ENCODE assay signal across 1 cellular context in genomic region chr14:31207287-31207745, GRCh38.
TF ChIP-seq lines count a peak whose summit lies in the region.

No MANE protein-coding gene starts in this region.

TF ChIP-seq in K562, 482 proteins besides CTCF, POLR2A, EP300 and RAD21 (continued from another document and continues in another):
- TF ChIP-seq CLOCK (CRISPR knock-in tag; IDR thresholded peaks at IDR 0.05; ENCODE audit: borderline replicate concordance) (no peak), ID3 (CRISPR knock-in tag; IDR thresholded peaks at IDR 0.05) (no peak), ID3 (tag; IDR thresholded peaks at IDR 0.05) (no peak), ZBTB8A (IDR thresholded peaks at IDR 0.05; ENCODE audit: partially characterized antibody) (no peak), PHF8 (IDR thresholded peaks at IDR 0.05; ENCODE audit: borderline replicate concordance, low read length) (peak; percentile 65), ZC3H4 (CRISPR knock-in tag; IDR thresholded peaks at IDR 0.05; ENCODE audit: borderline replicate concordance) (peak; percentile 50; the same call in 1 of the 2 replicates), NR2C1 (IDR thresholded peaks at IDR 0.05) (no peak), NR2C1 (tag; IDR thresholded peaks at IDR 0.05) (no peak), ZNF23 (CRISPR knock-in tag; IDR thresholded peaks at IDR 0.05) (no peak), NR3C1 (CRISPR knock-in tag; IDR thresholded peaks at IDR 0.05) (0 out of 2 replicates have a peak, but pooled peaks have one; percentile 31), SMARCE1 (IDR thresholded peaks at IDR 0.05) (no peak), HOXB6 (CRISPR knock-in tag; IDR thresholded peaks at IDR 0.05; ENCODE audit: borderline replicate concordance) (no peak), KDM5B (IDR thresholded peaks at IDR 0.05; ENCODE audit: insufficient replicate concordance, low read depth, low read length) (no peak), HDAC1 (IDR thresholded peaks at IDR 0.05) (peak in 1 of 2 experiments; percentile 31; a peak in 1 of 4 replicates), ZNF311 (CRISPR knock-in tag; IDR thresholded peaks at IDR 0.05) (no peak), HIVEP1 (CRISPR knock-in tag; IDR thresholded peaks at IDR 0.05) (no peak), TCF7L2 (IDR thresholded peaks at IDR 0.05; ENCODE audit: low read depth, low read length) (no peak), ZNF639 (CRISPR knock-in tag; conservative IDR thresholded peaks at IDR 0.05 in 1 of 2, IDR thresholded peaks at IDR 0.05 in 1 of 2) (no peak), U2AF1 (optimal IDR thresholded peaks at IDR 0.05; ENCODE audit: low read depth, low read length) (no peak), SAFB (IDR thresholded peaks at IDR 0.05; ENCODE audit: borderline replicate concordance, low read depth, low read length) (no peak), ZSCAN32 (CRISPR knock-in tag; IDR thresholded peaks at IDR 0.05) (no peak), ZFX (CRISPR knock-in tag; IDR thresholded peaks at IDR 0.05) (peak; percentile 98), CC2D1A (IDR thresholded peaks at IDR 0.05) (no peak), BRF1 (IDR thresholded peaks at IDR 0.05; ENCODE audit: borderline replicate concordance, extremely low read depth, insufficient read length) (no peak), TFAP4 (CRISPR knock-in tag; IDR thresholded peaks at IDR 0.05; ENCODE audit: borderline replicate concordance) (no peak), CEBPG (CRISPR knock-in tag; IDR thresholded peaks at IDR 0.05) (no peak), CEBPG (tag; conservative IDR thresholded peaks at IDR 0.05 in 1 of 2, IDR thresholded peaks at IDR 0.05 in 1 of 2) (no peak), MNT (conservative IDR thresholded peaks at IDR 0.05) (peak in 1 of 2 experiments; percentile 55; a peak in 2 of 4 replicates), ZBTB12 (CRISPR knock-in tag; IDR thresholded peaks at IDR 0.05) (no peak), FOXP4 (CRISPR knock-in tag; IDR thresholded peaks at IDR 0.05; ENCODE audit: borderline replicate concordance) (peak; percentile 21; the same call in 1 of the 2 replicates), ZC3H11A (IDR thresholded peaks at IDR 0.05; ENCODE audit: low read depth, low read length) (no peak), ETV5 (CRISPR knock-in tag; IDR thresholded peaks at IDR 0.05; ENCODE audit: low read depth) (no peak), ZNF778 (CRISPR knock-in tag; IDR thresholded peaks at IDR 0.05) (no peak), TARDBP (IDR thresholded peaks at IDR 0.05) (no peak), HMG20B (CRISPR knock-in tag; IDR thresholded peaks at IDR 0.05) (no peak), MCM3 (IDR thresholded peaks at IDR 0.05) (no peak), RAD51 (IDR thresholded peaks at IDR 0.05; ENCODE audit: borderline replicate concordance, low read depth) (no peak), TGIF2 (CRISPR knock-in tag; IDR thresholded peaks at IDR 0.05) (peak; percentile 75; the same call in 1 of the 2 replicates), NFIC (IDR thresholded peaks at IDR 0.05) (peak; percentile 16; the same call in 1 of the 2 replicates), USF1 (CRISPR knock-in tag; IDR thresholded peaks at IDR 0.05) (no peak), CBX2 (IDR thresholded peaks at IDR 0.05; ENCODE audit: insufficient read depth, low read length, poor library complexity, severe bottlenecking) (no peak), SMAD2 (IDR thresholded peaks at IDR 0.05; ENCODE audit: low read depth, low read length) (no peak), JUN (IDR thresholded peaks at IDR 0.05; ENCODE audit: borderline replicate concordance, low read depth, low read length) (no peak), JUN (CRISPR knock-in tag; IDR thresholded peaks at IDR 0.05; ENCODE audit: borderline replicate concordance) (no peak), MEF2A (IDR thresholded peaks at IDR 0.05; ENCODE audit: control insufficient read depth, low read depth, low read length) (no peak), E2F3 (CRISPR knock-in tag; IDR thresholded peaks at IDR 0.05) (no peak), KAT2B (IDR thresholded peaks at IDR 0.05; ENCODE audit: low read depth, low read length) (no peak), KLF6 (CRISPR knock-in tag; IDR thresholded peaks at IDR 0.05; ENCODE audit: borderline replicate concordance) (no peak), PREB (CRISPR knock-in tag; IDR thresholded peaks at IDR 0.05) (no peak), RBM17 (IDR thresholded peaks at IDR 0.05; ENCODE audit: borderline replicate concordance, low read depth, low read length) (no peak), ZBTB49 (CRISPR knock-in tag; IDR thresholded peaks at IDR 0.05; ENCODE audit: borderline replicate concordance) (peak; percentile 91; the same call in 1 of the 2 replicates), ATF1 (CRISPR knock-in tag; IDR thresholded peaks at IDR 0.05) (no peak), ATF1 (tag; IDR thresholded peaks at IDR 0.05) (no peak), ZNF184 (CRISPR knock-in tag; IDR thresholded peaks at IDR 0.05) (no peak), ZNF354B (CRISPR knock-in tag; IDR thresholded peaks at IDR 0.05) (no peak), RBBP5 (IDR thresholded peaks at IDR 0.05; ENCODE audit: borderline replicate concordance, insufficient read depth, low read length, poor library complexity, severe bottlenecking) (peak; percentile 82), CBX5 (IDR thresholded peaks at IDR 0.05; ENCODE audit: borderline replicate concordance, low read depth) (no peak)
